ENCODE assay signal across 16 cellular contexts in genomic region chr10:132532174-132532573, GRCh38. TPM values are rescaled to one million over a fixed set of nuclear protein-coding genes. Genes with fewer than 3 reads are reported as not detected.
DNase-seq lines count a peak whose midpoint lies in the region; ATAC-seq and TF ChIP-seq lines count a peak whose summit lies in the region.
"Had no signal": no experiment of that assay in that cellular context is flagged by ENCODE, and none has a peak within 500 bp of the region (broad histone marks: within the 10 kb centered on the region; RNA-seq: fewer than 3 reads in every experiment).

No MANE protein-coding gene starts in this region.

- peak; percentile 11 for DNase-seq in activated CD4-positive, CD25-positive, alpha-beta regulatory T cell treated with anti-CD3 and anti-CD28 coated beads, Interleukin-2, amount 50 U/mL, for 72 hours
- DNase-seq in RWPE2 (ENCODE audit: low spot score) = no peak
- DNase-seq in kidney tubule cell (ENCODE audit: low spot score) = peak; percentile 62
- no peak for DNase-seq in smooth muscle cell (lab: John Stamatoyannopoulos, UW; ENCODE audit: unreplicated experiment)
- no peak for DNase-seq in HUDEP-2 (lab: John Stamatoyannopoulos, UW; ENCODE audit: unreplicated experiment in 76 of 76)
- DNase-seq in stimulated activated CD4-positive, alpha-beta T cell treated with anti-CD3 and anti-CD28 coated beads, Interleukin-2, amount 100 ng/mL, for 48 hours = no peak
- DNase-seq: NCI-H1048, NCI-H146, NCI-H2081 treated with DMSO at 0.1 percent for 48 hours, NCI-H345, SIG-M5 had no signal

- H3K27me3 ChIP-seq in RWPE2 (ENCODE audit: insufficient read depth, poor library complexity, severe bottlenecking) (no peaks in the 10 kb centered on the region), smooth muscle cell (ENCODE audit: low read depth) (no peaks in the 10 kb centered on the region)
- H3K27me3 ChIP-seq: BLaER1, Peyer's patch had no signal

- H4K20me1 ChIP-seq in smooth muscle cell (ENCODE audit: low read depth) = no peaks in the 10 kb centered on the region
- H4K20me1 ChIP-seq: BLaER1 had no signal

- no peak for ATAC-seq in activated CD4-positive, CD25-positive, alpha-beta regulatory T cell treated with anti-CD3 and anti-CD28 coated beads, Interleukin-2, amount 50 U/mL, for 24 hours
- ATAC-seq in RWPE2 (ENCODE audit: low read depth) (no peak), HG02588 (IDR thresholded peaks at IDR 0.05; ENCODE audit: unreplicated experiment) (no peak)

- no peaks in the 10 kb centered on the region for H3F3A ChIP-seq in smooth muscle cell (ENCODE audit: low read depth)

- H2AFZ ChIP-seq in smooth muscle cell (ENCODE audit: low read depth) = no peak overlapping the region

- H3K9ac ChIP-seq in smooth muscle cell (ENCODE audit: low read depth) = no peak overlapping the region
- H3K9ac ChIP-seq: BLaER1 had no signal

- H3K4me3 ChIP-seq in RWPE2 (ENCODE audit: severe bottlenecking) = no peak overlapping the region
- no peak overlapping the region for H3K4me3 ChIP-seq in smooth muscle cell
- H3K4me3 ChIP-seq: BLaER1, Peyer's patch had no signal

- no peaks in the 10 kb centered on the region for H3K36me3 ChIP-seq in RWPE2 (ENCODE audit: low read depth)
- H3K36me3 ChIP-seq in smooth muscle cell (ENCODE audit: low read depth) = no peaks in the 10 kb centered on the region
- H3K36me3 ChIP-seq: Peyer's patch had no signal

- TF ChIP-seq CTCF in RWPE2 (IDR thresholded peaks at IDR 0.05; ENCODE audit: poor library complexity, severe bottlenecking) (no peak), smooth muscle cell (IDR thresholded peaks at IDR 0.05; ENCODE audit: borderline replicate concordance, insufficient read depth, poor library complexity, severe bottlenecking) (no peak)

- H3K4me1 ChIP-seq in RWPE2 (ENCODE audit: insufficient read depth, poor library complexity, severe bottlenecking) = peaks cover 14% of the 10 kb centered on the region
- peaks cover 9% of the 10 kb centered on the region for H3K4me1 ChIP-seq in smooth muscle cell (ENCODE audit: low read depth)

- H3K27ac ChIP-seq in RWPE2 (ENCODE audit: poor library complexity, severe bottlenecking) = peak overlapping the region; percentile 94
- H3K27ac ChIP-seq in smooth muscle cell (ENCODE audit: low read depth) = peak overlapping the region; percentile 81
- H3K27ac ChIP-seq: 22Rv1, BLaER1, Peyer's patch had no signal

- H3K79me2 ChIP-seq in smooth muscle cell (ENCODE audit: low read depth) = no peaks in the 10 kb centered on the region

- 89% methylated on average over 6 of the region's 6 CpGs for WGBS in smooth muscle cell (ENCODE audit: low lambda C conversion rate)

- H3K4me2 ChIP-seq in smooth muscle cell = no peak overlapping the region
- H3K4me2 ChIP-seq: BLaER1 had no signal

- H3K9me3 ChIP-seq in RWPE2 (ENCODE audit: severe bottlenecking) (peaks cover 10% of the 10 kb centered on the region), smooth muscle cell (replicated peaks; ENCODE audit: low read depth) (no peaks in the 10 kb centered on the region)
- H3K9me3 ChIP-seq: Peyer's patch had no signal

RNA-seq across cellular contexts. Expression of gene INPP5A, which starts 5.4 kb away (rescaled TPM):
- total RNA-seq in smooth muscle cell = 48.0 and 65.9 TPM in 2 replicates
- 49.1 and 55.9 TPM in 2 replicates for polyA plus RNA-seq in smooth muscle cell

Comparison
In these comparisons a context has a peak if more than half of its experiments do, and no peak if none do; other contexts are left out.
1. DNase-seq: peak in activated CD4-positive, CD25-positive, alpha-beta regulatory T cell treated with anti-CD3 and anti-CD28 coated beads, Interleukin-2, amount 50 U/mL, for 72 hours (single experiment) and kidney tubule cell (single experiment); none in RWPE2 (single experiment), smooth muscle cell (single experiment), HUDEP-2 (0 of 76) and stimulated activated CD4-positive, alpha-beta T cell treated with anti-CD3 and anti-CD28 coated beads, Interleukin-2, amount 100 ng/mL, for 48 hours (0 of 2).